8 cellular contexts compared by ENCODE assay signal in the genomic region with DNA sequence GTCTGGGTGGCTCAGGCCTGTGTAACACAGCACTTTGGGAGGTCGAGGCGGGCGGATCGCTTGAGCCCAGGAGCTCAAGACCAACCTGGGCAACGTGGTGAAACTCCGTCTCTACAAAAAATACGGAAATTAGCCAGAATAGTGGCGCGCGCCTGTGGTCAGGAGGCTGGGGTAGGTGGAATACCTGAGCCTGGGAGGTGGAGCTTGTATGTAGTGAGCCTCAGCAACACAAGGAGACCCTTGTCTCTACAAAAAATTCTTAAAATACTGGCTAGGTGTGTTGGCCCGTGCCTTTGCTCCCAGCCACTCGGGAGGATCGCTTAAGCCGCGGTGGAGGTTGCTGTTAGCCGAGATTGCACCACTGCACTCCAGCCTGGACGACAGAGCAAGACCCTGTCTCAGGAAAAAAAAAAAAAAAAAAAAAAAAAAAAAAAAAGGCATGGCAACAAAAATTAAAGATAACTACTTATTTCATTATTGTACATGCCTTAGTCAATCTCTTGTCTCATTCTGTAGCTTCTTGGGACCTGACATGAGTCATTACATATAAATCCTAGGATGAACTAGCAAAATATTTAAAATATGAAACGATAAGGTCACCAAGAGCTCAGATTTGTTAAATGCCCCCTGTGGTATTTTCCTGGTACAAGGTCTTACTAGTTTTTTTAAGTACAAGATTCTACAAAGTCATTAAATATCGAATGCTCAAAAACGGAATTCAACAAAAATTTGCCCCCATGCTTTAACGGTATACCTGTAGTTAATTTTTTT. TPM values are rescaled to one million over a fixed set of nuclear protein-coding genes. Genes with fewer than 3 reads are reported as not detected.
DNase-seq lines count a peak whose midpoint lies in the region; ATAC-seq and TF ChIP-seq lines count a peak whose summit lies in the region.

No MANE protein-coding gene starts in this region.

- peak overlapping the region; percentile 100 for H3K9ac ChIP-seq in HUES6 (ENCODE audit: low read length)
- H3K9ac ChIP-seq in fibroblast of lung (ENCODE audit: insufficient read depth, low read length), result peak overlapping the region; percentile 96

- H3K27ac Mint-ChIP-seq in activated CD4-positive, alpha-beta memory T cell treated with anti-CD3 and anti-CD28 coated beads for 36 hours, result peak overlapping the region; percentile 100

- ATAC-seq in psoas muscle (no peak), GM21576 (IDR thresholded peaks at IDR 0.05; ENCODE audit: unreplicated experiment) (no peak), omental fat pad (ENCODE audit: low FRiP score) (no peak), HG02678 (IDR thresholded peaks at IDR 0.05; ENCODE audit: unreplicated experiment) (no peak)

- H3K9me3 Mint-ChIP-seq in activated CD4-positive, alpha-beta memory T cell treated with anti-CD3 and anti-CD28 coated beads for 36 hours, result no peaks in the 10 kb centered on the region

- H2AFZ ChIP-seq in fibroblast of lung (ENCODE audit: low read length), result no peak overlapping the region

- intact Hi-C loops in activated CD4-positive, alpha-beta memory T cell treated with anti-CD3 and anti-CD28 coated beads for 36 hours (cut with micrococcal nuclease), result loop anchor here (2.0 kb wide), 1 partner anchor 197 kb away; a partner anchor contains a TSS
- intact Hi-C loops in psoas muscle (cut with DNase I), result loop anchor here (2.0 to 5.0 kb wide), 2 partner anchors 42 to 45 kb away; a partner anchor contains a TSS

- peak overlapping the region; percentile 100 for H3K4me3 Mint-ChIP-seq in activated CD4-positive, alpha-beta memory T cell treated with anti-CD3 and anti-CD28 coated beads for 36 hours

- POLR2A ChIA-PET in activated CD4-positive, alpha-beta memory T cell treated with anti-CD3 and anti-CD28 coated beads for 36 hours (lab: Charles Lee), result interaction anchor here (0.6 to 7.6 kb wide), 8 partner anchors 10 to 1328 kb away, joined by 3 to 126 read pairs (median 14); a partner anchor contains a TSS

- peak overlapping the region; percentile 42 for H3K4me2 ChIP-seq in fibroblast of lung (ENCODE audit: extremely low read depth, insufficient read depth, low read length)

- H3K36me3 ChIP-seq in HUES6 (ENCODE audit: control insufficient read depth, insufficient read depth, low read length), result peaks cover 55% of the 10 kb centered on the region
- peaks cover 9% of the 10 kb centered on the region for H3K36me3 ChIP-seq in fibroblast of lung (ENCODE audit: control insufficient read depth, insufficient read depth, low read length)
- peaks cover 2 to 66% of the 10 kb centered on the region in 2 donors for H3K36me3 ChIP-seq in psoas muscle (ENCODE audit: insufficient read depth in 1 of 2, low read depth in 1 of 2)

- DNase-seq in GF-D8 (lab: John Stamatoyannopoulos, UW), result peak; percentile 13
- DNase-seq in activated CD4-positive, alpha-beta memory T cell treated with anti-CD3 and anti-CD28 coated beads for 36 hours, result peak; percentile 68
- DNase-seq in fibroblast of lung (ENCODE audit: low read depth in 2 of 2), result peak; percentile 31 to 61
- DNase-seq in psoas muscle, result no peak
- no peak for DNase-seq in omental fat pad (ENCODE audit: low spot score)

- 15 to 18% (median 17%) methylated on average over 21 of the region's 21 CpGs for WGBS in psoas muscle, 3 donors

- TF ChIP-seq CTCF in fibroblast of lung (conservative IDR thresholded peaks at IDR 0.05 in 1 of 2, IDR thresholded peaks at IDR 0.05 in 1 of 2; ENCODE audit: low read depth in 1 of 2, low read length in 2 of 2) (no peak), psoas muscle (IDR thresholded peaks at IDR 0.05) (no peak), omental fat pad (IDR thresholded peaks at IDR 0.05) (no peak)

- peaks cover 3% of the 10 kb centered on the region for H4K20me1 ChIP-seq in fibroblast of lung (ENCODE audit: control insufficient read depth, extremely low read depth, insufficient read depth, low read length)

- CTCF ChIA-PET in activated CD4-positive, alpha-beta memory T cell treated with anti-CD3 and anti-CD28 coated beads for 36 hours (lab: Charles Lee), result interaction anchor here (3.5 kb wide), 1 partner anchor 43 kb away, joined by 40 read pairs; a partner anchor contains a TSS

- peaks cover 66% of the 10 kb centered on the region for H3K36me3 Mint-ChIP-seq in activated CD4-positive, alpha-beta memory T cell treated with anti-CD3 and anti-CD28 coated beads for 36 hours

- H3K9me3 ChIP-seq in HUES6 (ENCODE audit: control insufficient read depth, insufficient read depth, low read depth, low read length) (no peaks in the 10 kb centered on the region), fibroblast of lung (ENCODE audit: control insufficient read depth, insufficient read depth, low read depth, low read length) (no peaks in the 10 kb centered on the region), psoas muscle (no peaks in the 10 kb centered on the region)

- H3K4me3 ChIP-seq in HUES6 (ENCODE audit: low read depth, low read length) (peak overlapping the region; percentile 77), fibroblast of lung (replicated peaks in 1 of 4; ENCODE audit: control extremely low read depth in 1 of 4, insufficient read depth in 1 of 4, low read depth in 3 of 4, low read length in 4 of 4) (peak overlapping the region; percentile 78 to 98 (median 92)), psoas muscle (peak overlapping the region; percentile 88)

- peaks cover 21% of the 10 kb centered on the region; the same call in 1 of the 2 replicates for H3K4me1 ChIP-seq in HUES6 (ENCODE audit: control insufficient read depth, insufficient read depth, low read length)
- peaks cover 4% of the 10 kb centered on the region for H3K4me1 ChIP-seq in fibroblast of lung (ENCODE audit: control insufficient read depth, extremely low read depth, insufficient read depth, low read length)
- peaks cover 35% of the 10 kb centered on the region for H3K4me1 ChIP-seq in psoas muscle

- H3K4me1 Mint-ChIP-seq in activated CD4-positive, alpha-beta memory T cell treated with anti-CD3 and anti-CD28 coated beads for 36 hours (ENCODE audit: low read depth), result peaks cover 46% of the 10 kb centered on the region

- H3K27me3 ChIP-seq in HUES6 (ENCODE audit: control insufficient read depth, insufficient read depth, low read length) (no peaks in the 10 kb centered on the region), fibroblast of lung (ENCODE audit: control insufficient read depth, insufficient read depth, low read length) (no peaks in the 10 kb centered on the region), psoas muscle (ENCODE audit: insufficient read depth in 3 of 3, low read length in 2 of 3) (no peaks in the 10 kb centered on the region)

- H3K27ac ChIP-seq in HUES6 (ENCODE audit: low read depth, low read length) (peak overlapping the region; percentile 90), fibroblast of lung (ENCODE audit: insufficient read depth, low read length) (peak overlapping the region; percentile 95), psoas muscle (peak overlapping the region; percentile 95)

- peaks cover 63% of the 10 kb centered on the region for H3K79me2 ChIP-seq in fibroblast of lung (ENCODE audit: control insufficient read depth, insufficient read depth, low read length)

- no peaks in the 10 kb centered on the region for H3K27me3 Mint-ChIP-seq in activated CD4-positive, alpha-beta memory T cell treated with anti-CD3 and anti-CD28 coated beads for 36 hours

RNA-seq across cellular contexts. Expression of a gene that starts 1.1 kb away (rescaled TPM):
- 100 to 1,000 TPM; 325 to 342 TPM for total RNA-seq in activated CD4-positive, alpha-beta memory T cell treated with anti-CD3 and anti-CD28 coated beads for 36 hours
- total RNA-seq in fibroblast of lung (111 and 148 TPM in 2 replicates), psoas muscle (10 to 100 TPM; 53.7 to 84.7 (median 79.2) TPM), omental fat pad (100 to 1,000 TPM; 106 to 281 (median 127) TPM)
- polyA plus RNA-seq in fibroblast of lung (77.1 and 78.5 TPM in 2 replicates), psoas muscle (100 to 1,000 TPM; 100 to 151 (median 111) TPM)
- 56.7 and 69.0 TPM in 2 replicates for polyA plus RNA-seq in fibroblast of lung (2012)
- 7.5 and 15.5 TPM in 2 replicates for polyA minus RNA-seq in fibroblast of lung (ENCODE audit: low replicate concordance)

RNA-seq across cellular contexts. Expression of a gene that starts 1.3 kb away (rescaled TPM):
- total RNA-seq in activated CD4-positive, alpha-beta memory T cell treated with anti-CD3 and anti-CD28 coated beads for 36 hours, result 10 to 100 TPM; 21.6 to 23.7 TPM
- total RNA-seq in fibroblast of lung (19.3 and 22.1 TPM in 2 replicates), psoas muscle (10 to 100 TPM; 20.6 to 37.0 (median 27.4) TPM), omental fat pad (10 to 100 TPM; 17.3 to 50.8 (median 41.5) TPM)
- polyA plus RNA-seq in fibroblast of lung (11.1 and 29.0 TPM in 2 replicates), psoas muscle (10 to 100 TPM; 17.6 to 60.6 (median 25.6) TPM)
- 7.9 and 17.2 TPM in 2 replicates for polyA plus RNA-seq in fibroblast of lung (2012)
- 9.4 TPM in 1 of 2 replicates, not detected in the other for polyA minus RNA-seq in fibroblast of lung (ENCODE audit: low replicate concordance)

RNA-seq across cellular contexts. Expression of a gene that starts 43.9 kb away (rescaled TPM):
- total RNA-seq in activated CD4-positive, alpha-beta memory T cell treated with anti-CD3 and anti-CD28 coated beads for 36 hours, result 10 to 100 TPM; 32.3 to 34.7 TPM
- total RNA-seq in fibroblast of lung (22.3 and 24.1 TPM in 2 replicates), psoas muscle (10 to 100 TPM; 10.6 to 16.0 (median 13.0) TPM), omental fat pad (10 to 100 TPM; 18.1 to 40.6 (median 21.5) TPM)
- polyA plus RNA-seq in fibroblast of lung (25.3 and 25.6 TPM in 2 replicates), psoas muscle (10 to 100 TPM in 2 of 3 donors, 1 to 10 TPM in 1; 7.1 to 11.2 (median 10.7) TPM)
- 16.2 and 16.3 TPM in 2 replicates for polyA plus RNA-seq in fibroblast of lung (2012)
- 2.4 and 4.8 TPM in 2 replicates for polyA minus RNA-seq in fibroblast of lung (ENCODE audit: low replicate concordance)

Comparison
In these comparisons a context has a peak if more than half of its experiments do, and no peak if none do; other contexts are left out.
1. DNase-seq: peak in GF-D8 (single experiment), activated CD4-positive, alpha-beta memory T cell treated with anti-CD3 and anti-CD28 coated beads for 36 hours (single experiment) and fibroblast of lung (2 of 2); none in psoas muscle (0 of 2) and omental fat pad (single experiment).
2. Peak in every context shown above with its lines, with median percentiles within 50 percentile points of each other: H3K27ac ChIP-seq and H3K4me3 ChIP-seq.